16 cellular contexts compared by ENCODE assay signal in genomic region chr4:79851625-79852304, GRCh38.
DNase-seq lines count a peak whose midpoint lies in the region; FAIRE-seq and TF ChIP-seq lines count a peak whose summit lies in the region.
"Had no signal": no experiment of that assay in that cellular context is flagged by ENCODE, and none has a peak within 500 bp of the region (broad histone marks: within the 10 kb centered on the region; RNA-seq: fewer than 3 reads in every experiment).

No MANE protein-coding gene starts in this region.

- H3K4me3 ChIP-seq in SK-N-MC (no peak overlapping the region), endothelial cell of umbilical vein (replicated peaks in 1 of 3; ENCODE audit: insufficient read depth in 1 of 3, low read depth in 1 of 3, low read length in 3 of 3) (no peak overlapping the region), osteoblast (ENCODE audit: insufficient read depth, low read length) (peak overlapping the region; percentile 11), esophagus squamous epithelium (no peak overlapping the region)
- H3K4me3 ChIP-seq: transverse colon had no signal

- DNase-seq in HCEC 1CT (peak; percentile 15), SK-N-MC (ENCODE audit: low read depth, low spot score) (no peak), endothelial cell of umbilical vein (ENCODE audit: low read depth, low spot score) (peak; percentile 50), osteoblast (ENCODE audit: insufficient read length, low spot score, missing footprints) (no peak), occipital lobe (lab: John Stamatoyannopoulos, UW) (no peak), NK-92 (lab: John Stamatoyannopoulos, UW; ENCODE audit: unreplicated experiment) (no peak), esophagus squamous epithelium (lab: John Stamatoyannopoulos, UW) (no peak)
- DNase-seq: activated CD4-positive, alpha-beta T cell treated with anti-CD3 and anti-CD28 coated beads for 48 hours; activated T-cell treated with anti-CD3 and anti-CD28 coated beads, Interleukin-2, amount 50 U/mL, for 72 hours; anterior cingulate cortex; DND-41; NCI-H1694; NCI-H526 treated with DMSO at 0.1 percent for 48 hours; stimulated activated CD4-positive, alpha-beta T cell treated with anti-CD3 and anti-CD28 coated beads, Interleukin-2, amount 100 ng/mL, for 24 hours had no signal

- intact Hi-C loops in endothelial cell of umbilical vein (cut with micrococcal nuclease): no loop called here
- intact Hi-C loops in esophagus squamous epithelium (cut with DNase I): no loop called here

- H3K4me2 ChIP-seq in endothelial cell of umbilical vein (ENCODE audit: insufficient read depth, low read length) (peak overlapping the region; percentile 19), osteoblast (ENCODE audit: insufficient read depth, low read length) (peak overlapping the region; percentile 37)

- no peaks in the 10 kb centered on the region for H3K9me1 ChIP-seq in endothelial cell of umbilical vein (replicated peaks; ENCODE audit: control insufficient read depth, extremely low read depth, insufficient read depth, low read length)

- peak overlapping the region; percentile 78 for H3K27ac ChIP-seq in SK-N-MC
- H3K27ac ChIP-seq in endothelial cell of umbilical vein (ENCODE audit: insufficient read depth, low read depth, low read length): no peak overlapping the region
- H3K27ac ChIP-seq in osteoblast (ENCODE audit: low read depth, low read length): no peak overlapping the region
- H3K27ac ChIP-seq in esophagus squamous epithelium: peak overlapping the region in 1 of 4 donors; percentile 25

- H4K20me1 ChIP-seq in endothelial cell of umbilical vein (replicated peaks; ENCODE audit: control insufficient read depth, extremely low read depth, insufficient read depth, low read length) (no peaks in the 10 kb centered on the region), osteoblast (ENCODE audit: insufficient read depth, low read length) (no peaks in the 10 kb centered on the region)

- H3K36me3 ChIP-seq in SK-N-MC (ENCODE audit: insufficient read depth, low read length): no peaks in the 10 kb centered on the region
- no peaks in the 10 kb centered on the region for H3K36me3 ChIP-seq in endothelial cell of umbilical vein (ENCODE audit: control insufficient read depth in 2 of 2, extremely low read depth in 1 of 2, insufficient read depth in 2 of 2, low read length in 2 of 2)
- no peaks in the 10 kb centered on the region for H3K36me3 ChIP-seq in osteoblast (ENCODE audit: insufficient read depth, low read length)
- H3K36me3 ChIP-seq in esophagus squamous epithelium: no peaks in the 10 kb centered on the region
- H3K36me3 ChIP-seq: transverse colon had no signal

- dilution Hi-C loops in endothelial cell of umbilical vein (cut with MboI; ENCODE audit: extremely low pct_ligation_motif_present, low sequenced_read_pairs): no loop called here

- 50 to 55% methylated on average over 1 of the region's 1 CpG for WGBS in esophagus squamous epithelium, 2 donors

- no peaks in the 10 kb centered on the region for H3K9me3 ChIP-seq in SK-N-MC (ENCODE audit: low read depth, low read length)
- no peaks in the 10 kb centered on the region for H3K9me3 ChIP-seq in endothelial cell of umbilical vein (replicated peaks; ENCODE audit: control insufficient read depth, insufficient read depth, low read length)
- no peaks in the 10 kb centered on the region for H3K9me3 ChIP-seq in osteoblast (ENCODE audit: low read depth, low read length)
- no peaks in the 10 kb centered on the region for H3K9me3 ChIP-seq in esophagus squamous epithelium
- H3K9me3 ChIP-seq: transverse colon had no signal

- BruUV-seq in endothelial cell of umbilical vein (replicated peaks; lab: Mats Ljungman, UMichigan): no TSS peak

- H3K79me2 ChIP-seq in endothelial cell of umbilical vein (ENCODE audit: control insufficient read depth, insufficient read depth, low read length) (no peaks in the 10 kb centered on the region), osteoblast (ENCODE audit: insufficient read depth, low read length) (no peaks in the 10 kb centered on the region)

- H3K27me3 ChIP-seq in endothelial cell of umbilical vein (ENCODE audit: control insufficient read depth in 2 of 2, insufficient read depth in 2 of 2, low read length in 2 of 2) (no peaks in the 10 kb centered on the region), osteoblast (ENCODE audit: insufficient read depth, low read length) (no peaks in the 10 kb centered on the region), esophagus squamous epithelium (no peaks in the 10 kb centered on the region)
- H3K27me3 ChIP-seq: transverse colon had no signal

- H3K9ac ChIP-seq in SK-N-MC (ENCODE audit: insufficient read length) (peak overlapping the region; percentile 4), endothelial cell of umbilical vein (replicated peaks; ENCODE audit: extremely low read depth, insufficient read depth, low read length) (no peak overlapping the region)

- POLR2A ChIA-PET in endothelial cell of umbilical vein (lab: Charles Lee): no interaction called here

- TF ChIP-seq POLR2A in endothelial cell of umbilical vein (IDR thresholded peaks at IDR 0.05; ENCODE audit: low read depth, low read length): no peak
- no peak for TF ChIP-seq POLR2A in esophagus squamous epithelium (IDR thresholded peaks at IDR 0.05)

- CTCF ChIA-PET in endothelial cell of umbilical vein (lab: Charles Lee): interaction anchor here (1.2 kb wide), 1 partner anchor 45 kb away, joined by 3 read pairs; no protein-coding TSS in a partner anchor

- H2AFZ ChIP-seq in endothelial cell of umbilical vein (ENCODE audit: low read depth, low read length) (peak overlapping the region; percentile 83), osteoblast (ENCODE audit: low read length) (peak overlapping the region; percentile 83)

- TF ChIP-seq CTCF in endothelial cell of umbilical vein (IDR thresholded peaks at IDR 0.05; ENCODE audit: extremely low read depth in 1 of 2, insufficient read depth in 1 of 2, low read depth in 1 of 2, low read length in 2 of 2) (no peak), osteoblast (IDR thresholded peaks at IDR 0.05; ENCODE audit: extremely low read depth, low read depth, low read length) (no peak), esophagus squamous epithelium (IDR thresholded peaks at IDR 0.05) (no peak)

- FAIRE-seq in endothelial cell of umbilical vein (lab: Jason Lieb, UNC): no peak
- FAIRE-seq: keratinocyte had no signal

- H3K4me1 ChIP-seq in endothelial cell of umbilical vein (ENCODE audit: control insufficient read depth, extremely low read depth, insufficient read depth, low read length) (peaks cover 8% of the 10 kb centered on the region), osteoblast (ENCODE audit: insufficient read depth, low read length) (peaks cover 3% of the 10 kb centered on the region), esophagus squamous epithelium (peaks cover 0 to 13% (median 3%) of the 10 kb centered on the region in 3 donors)

TF ChIP-seq in endothelial cell of umbilical vein, 7 proteins besides CTCF, POLR2A, EP300 and RAD21:
- TF ChIP-seq FOS (IDR thresholded peaks at IDR 0.05; ENCODE audit: borderline replicate concordance, insufficient read depth, low read length) (peak; percentile 8), POLR2AphosphoS5 (IDR thresholded peaks at IDR 0.05; ENCODE audit: insufficient read depth, low read depth, low read length) (no peak)

Comparison
In these comparisons a context has a peak if more than half of its experiments do, and no peak if none do; other contexts are left out.
1. DNase-seq: peak in HCEC 1CT (single experiment) and endothelial cell of umbilical vein (single experiment); none in SK-N-MC (single experiment), osteoblast (single experiment), occipital lobe (single experiment), NK-92 (single experiment) and esophagus squamous epithelium (single experiment).